Comparison of ENCODE assay signal across 1 cellular context in genomic region chr20:47785321-47785899, GRCh38.
TF ChIP-seq lines count a peak whose summit lies in the region.

SULF2 (minus strand) TSS chr20:47785481; CDS start chr20:47757363, 28,118 bp downstream.

TF ChIP-seq in H1, 55 proteins besides CTCF, POLR2A, EP300 and RAD21 (continued from another document):
- TF ChIP-seq USF2 (IDR thresholded peaks at IDR 0.05; ENCODE audit: low read length) (no peak), CREB1 (IDR thresholded peaks at IDR 0.05) (no peak), TEAD4 (IDR thresholded peaks at IDR 0.05; ENCODE audit: low read depth, low read length) (no peak), MAFK (IDR thresholded peaks at IDR 0.05; ENCODE audit: low read depth, low read length) (no peak), RXRA (IDR thresholded peaks at IDR 0.05; ENCODE audit: insufficient read depth, low read depth, low read length) (no peak), NRF1 (IDR thresholded peaks at IDR 0.05; ENCODE audit: low read depth, low read length) (no peak), CTBP2 (IDR thresholded peaks at IDR 0.05; ENCODE audit: borderline replicate concordance, insufficient read depth, insufficient read length, low read length) (no peak), SRF (IDR thresholded peaks at IDR 0.05; ENCODE audit: low read depth, low read length) (no peak), CHD2 (IDR thresholded peaks at IDR 0.05; ENCODE audit: low read length) (no peak)
